9 cellular contexts compared by ENCODE assay signal in the genomic region with DNA sequence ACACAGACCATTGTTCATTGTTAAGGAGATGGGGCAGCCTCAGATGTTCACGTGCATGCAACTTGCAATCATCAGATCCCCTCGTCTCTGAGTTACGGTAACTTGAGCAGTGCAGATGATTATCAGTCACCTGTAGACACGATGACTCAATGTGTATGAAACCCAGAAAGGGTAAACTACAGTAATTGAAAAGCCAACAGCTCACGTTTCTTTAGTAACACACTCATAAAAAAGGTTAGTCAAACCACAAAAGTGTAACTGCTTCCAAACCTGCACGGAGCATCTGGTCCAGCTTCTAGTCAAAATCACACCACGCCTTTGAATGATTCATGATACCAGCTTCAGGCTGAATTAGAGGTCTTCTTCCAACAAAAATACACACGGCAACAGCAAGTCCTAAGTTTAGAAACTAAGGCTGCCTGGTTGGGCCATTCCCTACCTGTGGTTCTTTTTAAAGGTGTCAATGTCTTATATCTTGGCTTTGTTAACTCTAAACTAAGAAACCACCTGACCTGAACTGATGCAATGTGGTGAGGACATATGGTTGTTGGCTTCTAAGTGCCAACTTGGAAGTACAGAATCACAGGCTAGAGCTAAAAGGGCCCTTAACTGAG. TPM values are rescaled to one million over a fixed set of nuclear protein-coding genes. Genes with fewer than 3 reads are reported as not detected.
A peak's percentile ranks its signal among the peaks of the same experiment; 100 is the strongest.
DNase-seq lines count a peak whose midpoint lies in the region; ATAC-seq and TF ChIP-seq lines count a peak whose summit lies in the region.
"Had no signal": no experiment of that assay in that cellular context is flagged by ENCODE, and none has a peak within 500 bp of the region (broad histone marks: within the 10 kb centered on the region; RNA-seq: fewer than 3 reads in every experiment).

No MANE protein-coding gene starts in this region.

- POLR2A ChIA-PET in PC-9 (lab: Charles Lee; ENCODE audit: unreplicated experiment): interaction anchor here (0.6 to 0.7 kb wide), 3 partner anchors 12 to 129 kb away, joined by 3 to 8 read pairs (median 4); no protein-coding TSS in a partner anchor

- H3K36me3 ChIP-seq in PC-9 (ENCODE audit: low read depth): no peaks in the 10 kb centered on the region

- intact Hi-C loops in PC-9 (cut with micrococcal nuclease; ENCODE audit: unreplicated experiment) (loop anchor here (1.0 to 5.0 kb wide), 3 partner anchors 9 to 157 kb away; a partner anchor contains a TSS), Right ventricle myocardium superior (cut with DNase I) (no loop called here)

- H3K27me3 ChIP-seq in PC-9 (ENCODE audit: insufficient read depth, low read depth): no peaks in the 10 kb centered on the region

- in situ Hi-C loops in astrocyte of the cerebellum (cut with HindIII; ENCODE audit: low sequenced_read_pairs): no loop called here

- peak overlapping the region; percentile 53 for H3K4me2 ChIP-seq in PC-9

- H4K20me1 ChIP-seq in PC-9 (ENCODE audit: insufficient read depth): no peaks in the 10 kb centered on the region

- TF ChIP-seq CTCF in PC-9 (conservative IDR thresholded peaks at IDR 0.05) (no peak), astrocyte of the cerebellum (IDR thresholded peaks at IDR 0.05; ENCODE audit: low read depth, low read length, missing control alignments) (no peak)

- H3K9me2 ChIP-seq in PC-9 (ENCODE audit: insufficient read depth): no peaks in the 10 kb centered on the region

- BruUV-seq in PC-9 (replicated peaks; lab: Mats Ljungman, UMichigan): no TSS peak

- peaks cover 37% of the 10 kb centered on the region for H3F3A ChIP-seq in PC-9 (ENCODE audit: insufficient read depth, low read depth)

- H3K27ac ChIP-seq in PC-9: peak overlapping the region; percentile 75

- CTCF ChIA-PET in PC-9 (lab: Charles Lee): no interaction called here

- ATAC-seq in HG03280 (IDR thresholded peaks at IDR 0.05; ENCODE audit: unreplicated experiment) (peak; percentile 47), Right ventricle myocardium superior (ENCODE audit: poor library complexity) (no peak)

- H3K79me2 ChIP-seq in PC-9 (ENCODE audit: low read depth): no peaks in the 10 kb centered on the region

- peak; percentile 57 for DNase-seq in SIG-M5 treated with dmso at 0.1 percent for 504 hours (lab: John Stamatoyannopoulos, UW; ENCODE audit: unreplicated experiment)
- DNase-seq in SIG-M5 (lab: John Stamatoyannopoulos, UW): no peak
- peak; percentile 66 to 99 for DNase-seq in PC-9
- DNase-seq in astrocyte of the cerebellum (ENCODE audit: low read depth): peak; percentile 43
- peak; percentile 39 to 66 for DNase-seq in stimulated activated CD8-positive, alpha-beta memory T cell treated with anti-CD3 and anti-CD28 coated beads, Interleukin-7, amount 100 ng/mL, for 48 hours (ENCODE audit: extremely low read depth in 1 of 2, low read depth in 1 of 2)
- DNase-seq in GOT3 (lab: John Stamatoyannopoulos, UW): no peak
- DNase-seq in Right ventricle myocardium superior: no peak

- H2AFZ ChIP-seq in PC-9: no peak overlapping the region

- peaks cover 38% of the 10 kb centered on the region for H3K4me1 ChIP-seq in PC-9 (replicated peaks; ENCODE audit: insufficient read depth)

- H3K4me3 ChIP-seq in PC-9 (no peak overlapping the region), astrocyte of the cerebellum (ENCODE audit: low read depth, low read length) (no peak overlapping the region)

- no peaks in the 10 kb centered on the region for H3K9me3 ChIP-seq in PC-9 (ENCODE audit: insufficient read depth, low read depth)

RNA-seq across cellular contexts. Expression of a gene that starts 32.3 kb away (rescaled TPM):
- 49.1 and 55.9 TPM in 2 replicates for total RNA-seq in PC-9 (2021)
- total RNA-seq in Right ventricle myocardium superior: 2.2 TPM
- total RNA-seq: skeletal muscle tissue had no signal

RNA-seq across cellular contexts. Expression of a gene that starts 39.7 kb away (rescaled TPM):
- 49.2 and 50.8 TPM in 2 replicates for total RNA-seq in PC-9 (2021)
- 50.4 TPM for total RNA-seq in Right ventricle myocardium superior

Comparison
In these comparisons a context has a peak if more than half of its experiments do, and no peak if none do; other contexts are left out.
1. DNase-seq: peak in SIG-M5 treated with dmso at 0.1 percent for 504 hours (single experiment), PC-9 (2 of 2), astrocyte of the cerebellum (single experiment) and stimulated activated CD8-positive, alpha-beta memory T cell treated with anti-CD3 and anti-CD28 coated beads, Interleukin-7, amount 100 ng/mL, for 48 hours (2 of 2); none in SIG-M5 (single experiment), GOT3 (single experiment) and Right ventricle myocardium superior (single experiment).
2. RNA of a gene that starts 32.3 kb away (total RNA-seq): 49.1 to 55.9 TPM in PC-9; 2.2 TPM in Right ventricle myocardium superior (single experiment); every median in the first group is over 10 times any median in the second.